In the genomic region with DNA sequence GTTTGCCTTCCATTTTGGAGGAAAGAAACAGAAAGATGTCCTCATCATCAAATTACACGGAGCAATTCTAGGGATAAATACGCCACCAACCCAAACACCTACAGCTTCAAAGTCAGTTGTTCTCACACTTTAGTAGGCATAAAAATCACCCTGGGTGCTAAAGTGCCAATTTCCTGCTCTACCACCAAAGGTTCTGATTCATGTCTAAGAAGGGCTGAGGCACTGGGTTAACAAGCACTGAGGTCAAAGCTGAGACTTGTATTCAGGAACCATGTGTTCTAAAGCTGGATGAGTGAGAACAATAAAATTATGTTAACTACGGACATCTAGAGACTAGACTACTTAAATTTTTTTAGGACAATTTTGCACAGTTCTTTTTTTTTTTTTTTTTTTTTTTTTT, we compare ENCODE assay signal across 7 cellular contexts.
"Had no signal": no experiment of that assay in that cellular context is flagged by ENCODE, and none has a peak within 500 bp of the region (broad histone marks: within the 10 kb centered on the region; RNA-seq: fewer than 3 reads in every experiment).

No MANE protein-coding gene starts in this region.

- H3K4me3 Mint-ChIP-seq: HFFc6 had no signal

- ATAC-seq: HCT116 had no signal

- DNase-seq: GOT3, H7, HFFc6, IMR-90, KBM-7 had no signal

- H3K27ac Mint-ChIP-seq: HFFc6 had no signal

- H3K4me3 ChIP-seq: HAP-1 had no signal
